In the genomic region with DNA sequence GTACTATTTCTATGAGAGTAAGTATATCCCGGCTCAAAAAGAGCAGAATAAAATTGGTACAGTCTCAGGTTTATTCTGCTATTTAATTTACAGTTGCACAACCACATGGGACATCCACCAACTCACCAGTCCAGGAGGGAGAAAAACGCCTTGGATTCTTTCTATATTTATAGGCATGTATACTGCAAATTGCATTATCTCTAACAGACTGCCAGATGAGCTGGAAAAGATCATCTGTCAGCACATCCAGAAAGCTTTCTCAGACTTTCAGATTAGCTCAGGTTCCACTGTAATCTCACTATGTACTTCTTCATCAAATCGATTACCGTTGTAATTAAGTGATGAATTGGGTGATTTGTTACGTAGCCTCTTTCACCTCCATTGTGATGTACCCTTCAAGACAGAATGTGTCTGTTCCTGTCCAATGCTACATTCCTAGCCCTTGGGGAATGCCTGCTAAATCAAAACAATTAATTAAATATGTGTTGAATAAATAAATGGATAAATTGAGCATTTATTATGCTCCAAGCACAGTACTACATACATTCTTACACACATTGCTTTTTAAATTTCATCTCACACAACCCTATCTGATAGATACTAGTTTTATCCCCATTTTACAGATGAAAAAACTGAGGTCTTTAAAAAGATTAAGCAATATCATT, we compare ENCODE assay signal across 26 cellular contexts. TPM values are rescaled to one million over a fixed set of nuclear protein-coding genes. Genes with fewer than 3 reads are reported as not detected.
"Had no signal": no experiment of that assay in that cellular context is flagged by ENCODE, and none has a peak within 500 bp of the region (broad histone marks: within the 10 kb centered on the region; RNA-seq: fewer than 3 reads in every experiment).

No MANE protein-coding gene starts in this region.

- H3K9me3 ChIP-seq: psoas muscle, right lobe of liver, thoracic aorta, transverse colon had no signal

- H3K36me3 ChIP-seq: right lobe of liver, spleen, thoracic aorta, transverse colon had no signal

- H3K4me3 ChIP-seq: hepatocyte, psoas muscle, right lobe of liver, spleen, thoracic aorta, transverse colon had no signal

- H2AFZ ChIP-seq: hepatocyte had no signal

- ATAC-seq: esophagus mucosa; foreskin keratinocyte; psoas muscle; right lobe of liver; stimulated activated memory B cell treated with anti-CD40 and anti-IgM and Interleukin-4, amounts not matched to agents 10 μg/mL and 1 μg/mL and 100 μg/mL, for 72 hours; stimulated activated naive CD8-positive, alpha-beta T cell treated with anti-CD3 and anti-CD28 coated beads, Interleukin-15, amount 100 ng/mL, for 72 hours had no signal

- H3K4me1 ChIP-seq: foreskin keratinocyte, psoas muscle, right lobe of liver, spleen had no signal

- H3K27ac ChIP-seq: foreskin keratinocyte, hepatocyte, psoas muscle, right lobe of liver, spleen, thoracic aorta, transverse colon had no signal

- DNase-seq: effector memory CD4-positive, alpha-beta T cell; foreskin keratinocyte; head of caudate nucleus; kidney glomerular epithelial cell; mesendoderm; naive B cell; nephron progenitor cell; psoas muscle; retina; right lobe of liver; spleen; stimulated activated CD4-positive, alpha-beta T cell treated with anti-CD3 and anti-CD28 coated beads, Interleukin-15, amount 100 ng/mL, for 24 hours; stimulated activated CD4-positive, alpha-beta T cell treated with anti-CD3 and anti-CD28 coated beads, Interleukin-1b, Interleukin-23, amount 100 ng/mL, for 48 hours; stimulated activated CD4-positive, alpha-beta T cell treated with anti-CD3 and anti-CD28 coated beads, Interleukin-4, amount 100 ng/mL, for 24 hours; stimulated activated naive CD8-positive, alpha-beta T cell treated with anti-CD3 and anti-CD28 coated beads, Interleukin-15, amount 100 ng/mL, for 72 hours; transverse colon had no signal

- H3K4me2 ChIP-seq: hepatocyte had no signal

- FAIRE-seq: endometrium, islet of Langerhans had no signal

- H3K79me2 ChIP-seq: hepatocyte had no signal

- H3K27me3 ChIP-seq: right lobe of liver had no signal

RNA-seq across cellular contexts. Expression of a gene that starts 38.1 kb away (rescaled TPM):
- total RNA-seq: esophagus mucosa, foreskin keratinocyte, liver, lung microvascular endothelial cell, psoas muscle, skeletal muscle tissue, spleen, subcutaneous adipose tissue had no signal
- polyA plus RNA-seq: foreskin keratinocyte, hepatocyte, psoas muscle, spleen had no signal
